ENCODE assay signal across 7 cellular contexts in genomic region chr4:186201535-186202230, GRCh38. TPM values are rescaled to one million over a fixed set of nuclear protein-coding genes. Genes with fewer than 3 reads are reported as not detected.
DNase-seq lines count a peak whose midpoint lies in the region; ATAC-seq and TF ChIP-seq lines count a peak whose summit lies in the region.

No MANE protein-coding gene starts in this region.

- H3K4me1 ChIP-seq in esophagus muscularis mucosa (peaks cover 0 to 11% (median 5%) of the 10 kb centered on the region in 4 donors), prostate gland (replicated peaks) (no peaks in the 10 kb centered on the region)

- no peaks in the 10 kb centered on the region for H3K9me3 ChIP-seq in esophagus muscularis mucosa
- H3K9me3 ChIP-seq in prostate gland, result no peaks in the 10 kb centered on the region

- H3K4me3 Mint-ChIP-seq in activated CD8-positive, alpha-beta memory T cell treated with anti-CD3 and anti-CD28 coated beads, Interleukin-2, amount 10 ng/mL, durations not matched to agents 7 days and 5 days, result no peak overlapping the region

- no peak for TF ChIP-seq EP300 in esophagus muscularis mucosa (IDR thresholded peaks at IDR 0.05)

- no peaks in the 10 kb centered on the region for H3K27me3 Mint-ChIP-seq in activated CD8-positive, alpha-beta memory T cell treated with anti-CD3 and anti-CD28 coated beads, Interleukin-2, amount 10 ng/mL, durations not matched to agents 7 days and 5 days

- H3K27ac Mint-ChIP-seq in activated CD8-positive, alpha-beta memory T cell treated with anti-CD3 and anti-CD28 coated beads, Interleukin-2, amount 10 ng/mL, durations not matched to agents 7 days and 5 days, result no peak overlapping the region

- H3K27ac ChIP-seq in esophagus muscularis mucosa (replicated peaks in 1 of 4), result peak overlapping the region in 2 of 4 donors; percentile 15 to 49
- H3K27ac ChIP-seq in prostate gland, result no peak overlapping the region

- ATAC-seq in GM18505 (IDR thresholded peaks at IDR 0.05; ENCODE audit: unreplicated experiment) (peak; percentile 98), HG02840 (IDR thresholded peaks at IDR 0.05; ENCODE audit: low FRiP score, unreplicated experiment) (peak; percentile 87)
- peak; percentile 90 for ATAC-seq in activated CD8-positive, alpha-beta memory T cell treated with anti-CD3 and anti-CD28 coated beads, Interleukin-2, amount 10 ng/mL, durations not matched to agents 7 days and 5 days

- TF ChIP-seq CTCF in esophagus muscularis mucosa (IDR thresholded peaks at IDR 0.05) (peak; percentile 39 to 79 (median 55)), prostate gland (IDR thresholded peaks at IDR 0.05) (peak; percentile 18 to 59 (median 46))

- WGBS in esophagus muscularis mucosa, result 57% methylated on average over 9 of the region's 9 CpGs
- WGBS in prostate gland, result 31% methylated on average over 9 of the region's 9 CpGs

- TF ChIP-seq POLR2A in GM18505 (IDR thresholded peaks at IDR 0.05; ENCODE audit: borderline replicate concordance, extremely low read depth, insufficient read depth, insufficient read length), result no peak
- no peak for TF ChIP-seq POLR2A in esophagus muscularis mucosa (IDR thresholded peaks at IDR 0.05; ENCODE audit: low read depth)
- no peak for TF ChIP-seq POLR2A in prostate gland (IDR thresholded peaks at IDR 0.05)

- intact Hi-C loops in esophagus muscularis mucosa (cut with DNase I), result no loop called here
- intact Hi-C loops in prostate gland (cut with DNase I), result loop anchor here (5.0 kb wide), 1 partner anchor 134 kb away; the partner anchor contains the start of gene TLR3
- intact Hi-C loops in posterior vena cava (cut with DNase I), result no loop called here

- H3K9me3 Mint-ChIP-seq in activated CD8-positive, alpha-beta memory T cell treated with anti-CD3 and anti-CD28 coated beads, Interleukin-2, amount 10 ng/mL, durations not matched to agents 7 days and 5 days (ENCODE audit: low read depth), result no peaks in the 10 kb centered on the region

- peaks cover 4% of the 10 kb centered on the region for H3K4me1 Mint-ChIP-seq in activated CD8-positive, alpha-beta memory T cell treated with anti-CD3 and anti-CD28 coated beads, Interleukin-2, amount 10 ng/mL, durations not matched to agents 7 days and 5 days

- CTCF ChIA-PET in activated CD8-positive, alpha-beta memory T cell treated with anti-CD3 and anti-CD28 coated beads, Interleukin-2, amount 10 ng/mL, durations not matched to agents 7 days and 5 days (lab: Charles Lee), result interaction anchor here (1.2 to 2.1 kb wide), 2 partner anchors 10 to 134 kb away, joined by 5 to 15 read pairs; partner anchors contain the start of gene CYP4V2

- H3K36me3 ChIP-seq in esophagus muscularis mucosa (peaks cover 0 to 36% (median 4%) of the 10 kb centered on the region in 4 donors), prostate gland (no peaks in the 10 kb centered on the region)

- H3K27me3 ChIP-seq in esophagus muscularis mucosa (no peaks in the 10 kb centered on the region), prostate gland (replicated peaks; ENCODE audit: insufficient read depth) (no peaks in the 10 kb centered on the region)

- peak; percentile 1 for DNase-seq in NCI-H2171 treated with DMSO at 0.1 percent for 48 hours (lab: John Stamatoyannopoulos, UW)
- peak; percentile 66 for DNase-seq in activated CD8-positive, alpha-beta memory T cell treated with anti-CD3 and anti-CD28 coated beads, Interleukin-2, amount 10 ng/mL, durations not matched to agents 7 days and 5 days
- no peak for DNase-seq in esophagus muscularis mucosa (ENCODE audit: extremely low spot score)
- DNase-seq in prostate gland (ENCODE audit: low spot score), result no peak
- DNase-seq in posterior vena cava (ENCODE audit: low spot score), result no peak

- no peak overlapping the region for H3K4me3 ChIP-seq in esophagus muscularis mucosa
- H3K4me3 ChIP-seq in prostate gland, result no peak overlapping the region

- peaks cover 8% of the 10 kb centered on the region for H3K36me3 Mint-ChIP-seq in activated CD8-positive, alpha-beta memory T cell treated with anti-CD3 and anti-CD28 coated beads, Interleukin-2, amount 10 ng/mL, durations not matched to agents 7 days and 5 days

RNA-seq across cellular contexts. Expression of gene CYP4V2, which starts 10.3 kb away (rescaled TPM):
- total RNA-seq in activated CD8-positive, alpha-beta memory T cell treated with anti-CD3 and anti-CD28 coated beads, Interleukin-2, amount 10 ng/mL, durations not matched to agents 7 days and 5 days, result 10 to 100 TPM; 10.3 to 14.6 TPM
- 10 to 100 TPM; 27.5 to 43.1 (median 35.5) TPM for total RNA-seq in esophagus muscularis mucosa
- 10 to 100 TPM; 23.5 to 40.2 TPM for total RNA-seq in prostate gland
- 10 to 100 TPM; 23.0 to 27.0 TPM for total RNA-seq in posterior vena cava

RNA-seq across cellular contexts. Expression of gene KLKB1, which starts 25.6 kb away (rescaled TPM):
- under 1 TPM; 0.14 to 0.18 TPM for total RNA-seq in activated CD8-positive, alpha-beta memory T cell treated with anti-CD3 and anti-CD28 coated beads, Interleukin-2, amount 10 ng/mL, durations not matched to agents 7 days and 5 days
- total RNA-seq in esophagus muscularis mucosa (1 to 10 TPM in 1 of 4 donors, under 1 TPM in 3; 0.45 to 2.0 (median 0.83) TPM), prostate gland (1 to 10 TPM in 1 of 2 donors, not detected in 1; 1.5 TPM), posterior vena cava (under 1 TPM; 0.57 to 0.83 TPM)

Comparison
In these comparisons a context has a peak if more than half of its experiments do, and no peak if none do; other contexts are left out.
1. DNase-seq: peak in NCI-H2171 treated with DMSO at 0.1 percent for 48 hours (single experiment) and activated CD8-positive, alpha-beta memory T cell treated with anti-CD3 and anti-CD28 coated beads, Interleukin-2, amount 10 ng/mL, durations not matched to agents 7 days and 5 days (single experiment); none in esophagus muscularis mucosa (single experiment), prostate gland (single experiment) and posterior vena cava (single experiment).
2. Peak in every context shown above with its lines, with median percentiles within 50 percentile points of each other: ATAC-seq.